ENCODE assay signal across 17 cellular contexts in genomic region chr15:39287322-39288195, GRCh38.
A peak's percentile ranks its signal among the peaks of the same experiment; 100 is the strongest.
DNase-seq lines count a peak whose midpoint lies in the region; ATAC-seq and TF ChIP-seq lines count a peak whose summit lies in the region.
"Had no signal": no experiment of that assay in that cellular context is flagged by ENCODE, and none has a peak within 500 bp of the region (broad histone marks: within the 10 kb centered on the region; RNA-seq: fewer than 3 reads in every experiment).

No MANE protein-coding gene starts in this region.

- POLR2A ChIA-PET in naive thymus-derived CD8-positive, alpha-beta T cell (lab: Charles Lee): no interaction called here

- peak; percentile 78 for DNase-seq in DMS153 (lab: John Stamatoyannopoulos, UW)
- peak; percentile 54 for DNase-seq in NCI-H146 (lab: John Stamatoyannopoulos, UW)
- peak; percentile 96 for DNase-seq in SHP77 treated with DMSO at 0.1 percent for 48 hours (lab: John Stamatoyannopoulos, UW)
- peak; percentile 48 for DNase-seq in fibroblast of pulmonary artery (ENCODE audit: low read depth)
- DNase-seq in naive thymus-derived CD8-positive, alpha-beta T cell: no peak
- DNase-seq in HAP-1 (ENCODE audit: low spot score in 2 of 2): no peak
- DNase-seq in HT-29 (ENCODE audit: low spot score): no peak
- DNase-seq: activated CD4-positive, CD25-positive, alpha-beta regulatory T cell; activated T-cell treated with anti-CD3 and anti-CD28 coated beads, Interleukin-2, amount 50 U/mL, for 1 hour; amygdala; ovary; stimulated activated CD4-positive, alpha-beta T cell treated with anti-CD3 and anti-CD28 coated beads, Interleukin-2, amount 100 ng/mL, for 48 hours; stomach had no signal

- no peaks in the 10 kb centered on the region for H3K36me3 ChIP-seq in HAP-1 (replicated peaks)
- H3K36me3 ChIP-seq: BLaER1 treated with 17β-estradiol and CSF1 and Interleukin-3, amounts not matched to agents 10 nM and 100 nM; ovary; stomach had no signal

- H3K4me3 Mint-ChIP-seq in naive thymus-derived CD8-positive, alpha-beta T cell: no peak overlapping the region

- H3K9me3 ChIP-seq in HAP-1: no peaks in the 10 kb centered on the region
- H3K9me3 ChIP-seq: ovary, stomach had no signal

- ATAC-seq in naive thymus-derived CD8-positive, alpha-beta T cell: no peak
- no peak for ATAC-seq in HG02938 (IDR thresholded peaks at IDR 0.05; ENCODE audit: unreplicated experiment)

- peaks cover 6 to 36% (median 21%) of the 10 kb centered on the region in 5 donors for H3K27me3 Mint-ChIP-seq in naive thymus-derived CD8-positive, alpha-beta T cell

- peaks cover 9% of the 10 kb centered on the region; the same call in 1 of the 2 replicates for H3K27me3 ChIP-seq in HAP-1 (ENCODE audit: low read depth)
- H3K27me3 ChIP-seq: BLaER1 treated with 17β-estradiol and CSF1 and Interleukin-3, amounts not matched to agents 10 nM and 100 nM; ovary; stomach had no signal

- H3K9me3 Mint-ChIP-seq in naive thymus-derived CD8-positive, alpha-beta T cell: peaks cover 0 to 9% (median 4%) of the 10 kb centered on the region in 9 donors

- H3K4me1 Mint-ChIP-seq in naive thymus-derived CD8-positive, alpha-beta T cell: no peaks in the 10 kb centered on the region

- in situ Hi-C loops in HAP-1 (cut with MboI; ENCODE audit: low sequenced_read_pairs): no loop called here

- H3K4me3 ChIP-seq in fibroblast of pulmonary artery (replicated peaks; ENCODE audit: low read depth, low read length) (no peak overlapping the region), HAP-1 (no peak overlapping the region)
- H3K4me3 ChIP-seq: BLaER1 treated with 17β-estradiol and CSF1 and Interleukin-3, amounts not matched to agents 10 nM and 100 nM; lung; ovary; SK-N-MC; stomach had no signal

- no peaks in the 10 kb centered on the region for H3K4me1 ChIP-seq in HAP-1

- H3K27ac Mint-ChIP-seq in naive thymus-derived CD8-positive, alpha-beta T cell: no peak overlapping the region

- H3K36me3 Mint-ChIP-seq in naive thymus-derived CD8-positive, alpha-beta T cell: peaks cover 0 to 6% (median 0%) of the 10 kb centered on the region in 3 donors

- no peak for TF ChIP-seq CTCF in fibroblast of pulmonary artery (IDR thresholded peaks at IDR 0.05; ENCODE audit: low read length, missing control alignments)

Comparison
In these comparisons a context has a peak if more than half of its experiments do, and no peak if none do; other contexts are left out.
1. DNase-seq: peak in DMS153 (single experiment), NCI-H146 (single experiment), SHP77 treated with DMSO at 0.1 percent for 48 hours (single experiment) and fibroblast of pulmonary artery (single experiment); none in naive thymus-derived CD8-positive, alpha-beta T cell (0 of 10), HAP-1 (0 of 2) and HT-29 (single experiment).